Comparison of ENCODE assay signal across 14 cellular contexts in the genomic region with DNA sequence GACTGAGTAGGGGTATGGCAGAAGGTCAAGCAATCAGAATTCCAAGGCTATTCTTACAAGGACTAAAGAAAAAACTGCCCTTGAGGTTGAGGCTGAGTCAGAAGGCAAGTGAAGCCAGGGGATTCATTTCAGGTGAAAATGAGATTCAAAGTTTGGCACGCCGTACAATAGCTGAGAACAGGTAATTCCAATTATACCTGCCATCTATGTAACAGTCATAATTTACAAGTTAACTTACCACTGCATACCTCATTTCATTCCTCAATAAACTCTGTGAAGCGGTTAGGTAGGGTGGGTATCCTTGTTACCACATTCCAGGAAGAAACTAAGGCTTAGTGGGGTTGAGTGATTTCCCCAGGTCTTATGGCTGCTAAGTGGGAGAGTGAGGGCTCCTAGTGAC.
DNase-seq lines count a peak whose midpoint lies in the region; ATAC-seq and TF ChIP-seq lines count a peak whose summit lies in the region.
"Had no signal": no experiment of that assay in that cellular context is flagged by ENCODE, and none has a peak within 500 bp of the region (broad histone marks: within the 10 kb centered on the region; RNA-seq: fewer than 3 reads in every experiment).

No MANE protein-coding gene starts in this region.

- peak; percentile 74; the same call in 1 of the 2 replicates for TF ChIP-seq EP300 in Ishikawa (IDR thresholded peaks at IDR 0.05; ENCODE audit: borderline replicate concordance)

- peak; percentile 10; the same call in 1 of the 2 replicates for TF ChIP-seq RAD21 in Ishikawa (IDR thresholded peaks at IDR 0.05; ENCODE audit: low read depth)

- DNase-seq in left kidney (ENCODE audit: low read depth, low spot score) (peak; percentile 38), NOMO-1 treated with DMSO at 0.1 percent for 48 hours (lab: John Stamatoyannopoulos, UW; ENCODE audit: unreplicated experiment) (no peak)
- DNase-seq: C1 segment of cervical spinal cord; Calu3; CD4-positive, alpha-beta memory T cell; COR-L47; DMS53; DMS79 treated with DMSO at 0.1 percent for 48 hours; GF-D8; GOT3 had no signal

- peak; percentile 58 for ATAC-seq in esophagus mucosa
- ATAC-seq in GM21360 (IDR thresholded peaks at IDR 0.05; ENCODE audit: unreplicated experiment) = no peak
- ATAC-seq in HG03565 (IDR thresholded peaks at IDR 0.05; ENCODE audit: unreplicated experiment) = no peak

TF ChIP-seq in Ishikawa, 13 proteins besides CTCF, POLR2A, EP300 and RAD21:
- TF ChIP-seq, protein P1, sequence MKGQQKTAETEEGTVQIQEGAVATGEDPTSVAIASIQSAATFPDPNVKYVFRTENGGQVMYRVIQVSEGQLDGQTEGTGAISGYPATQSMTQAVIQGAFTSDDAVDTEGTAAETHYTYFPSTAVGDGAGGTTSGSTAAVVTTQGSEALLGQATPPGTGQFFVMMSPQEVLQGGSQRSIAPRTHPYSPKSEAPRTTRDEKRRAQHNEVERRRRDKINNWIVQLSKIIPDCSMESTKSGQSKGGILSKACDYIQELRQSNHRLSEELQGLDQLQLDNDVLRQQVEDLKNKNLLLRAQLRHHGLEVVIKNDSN (IDR thresholded peaks at IDR 0.05) = no peak
- TF ChIP-seq FOXM1 (IDR thresholded peaks at IDR 0.05; ENCODE audit: borderline replicate concordance, low read depth) (peak; percentile 37; the same call in 1 of the 2 replicates), NFIC (IDR thresholded peaks at IDR 0.05) (peak; percentile 72), TEAD4 (IDR thresholded peaks at IDR 0.05) (peak; percentile 78; the same call in 1 of the 2 replicates), ZBTB7A (IDR thresholded peaks at IDR 0.05; ENCODE audit: low read depth) (no peak), TCF12 (IDR thresholded peaks at IDR 0.05; ENCODE audit: low read depth) (peak; percentile 66; the same call in 1 of the 2 replicates)
- TF ChIP-seq, protein P2, sequence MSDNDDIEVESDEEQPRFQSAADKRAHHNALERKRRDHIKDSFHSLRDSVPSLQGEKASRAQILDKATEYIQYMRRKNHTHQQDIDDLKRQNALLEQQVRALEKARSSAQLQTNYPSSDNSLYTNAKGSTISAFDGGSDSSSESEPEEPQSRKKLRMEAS (IDR thresholded peaks at IDR 0.05) = 0 out of 2 replicates have a peak, but pooled peaks have one; percentile 24
